In the genomic region with DNA sequence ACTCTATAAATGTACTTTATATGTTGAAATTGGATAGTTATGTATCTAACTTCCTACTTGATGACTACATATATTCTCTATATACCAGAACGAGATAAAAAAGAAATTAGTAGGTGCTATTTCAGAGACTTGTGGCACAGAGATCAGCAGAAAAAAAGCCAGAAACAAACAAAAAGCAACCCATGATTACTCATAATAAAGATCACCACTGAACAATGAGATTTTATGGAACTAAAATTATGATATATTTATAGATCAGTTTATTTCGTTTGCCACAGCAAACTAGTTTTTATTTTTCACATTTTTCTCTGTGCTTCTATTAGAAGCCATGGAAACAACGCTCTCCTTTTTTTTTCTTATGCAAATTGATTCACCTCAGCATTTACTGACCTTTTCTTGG, we compare ENCODE assay signal across 10 cellular contexts. TPM values are rescaled to one million over a fixed set of nuclear protein-coding genes. Genes with fewer than 3 reads are reported as not detected.
"Had no signal": no experiment of that assay in that cellular context is flagged by ENCODE, and none has a peak within 500 bp of the region (broad histone marks: within the 10 kb centered on the region; RNA-seq: fewer than 3 reads in every experiment).

No MANE protein-coding gene starts in this region.

- H3K4me3 Mint-ChIP-seq: IgD-negative memory B cell had no signal

- ATAC-seq: HepG2 had no signal

- H3K27ac Mint-ChIP-seq: IgD-negative memory B cell had no signal

- H3K4me2 ChIP-seq: KMS-11 had no signal

- H3K36me3 Mint-ChIP-seq: IgD-negative memory B cell had no signal

- FAIRE-seq: HepG2, HTR-8/SVneo had no signal

- H3K9ac ChIP-seq: KMS-11 had no signal

- H3K9me3 Mint-ChIP-seq: IgD-negative memory B cell had no signal

- H3K27ac ChIP-seq: HL-60, KMS-11 had no signal

- DNase-seq: IMR-90, KBM-7, KG1 had no signal

RNA-seq across cellular contexts. Expression of a gene that starts 15.1 kb away (rescaled TPM):
- total RNA-seq: HepG2, HT-29, HT1080, IMR-90 had no signal
- polyA plus RNA-seq: HepG2, IgD-negative memory B cell, IMR-90 had no signal

RNA-seq across cellular contexts. Expression of a gene that starts 46.4 kb away (rescaled TPM):
- total RNA-seq: HepG2, HT-29, HT1080, IMR-90 had no signal
- polyA plus RNA-seq: HepG2, IMR-90 had no signal
